In the genomic region with DNA sequence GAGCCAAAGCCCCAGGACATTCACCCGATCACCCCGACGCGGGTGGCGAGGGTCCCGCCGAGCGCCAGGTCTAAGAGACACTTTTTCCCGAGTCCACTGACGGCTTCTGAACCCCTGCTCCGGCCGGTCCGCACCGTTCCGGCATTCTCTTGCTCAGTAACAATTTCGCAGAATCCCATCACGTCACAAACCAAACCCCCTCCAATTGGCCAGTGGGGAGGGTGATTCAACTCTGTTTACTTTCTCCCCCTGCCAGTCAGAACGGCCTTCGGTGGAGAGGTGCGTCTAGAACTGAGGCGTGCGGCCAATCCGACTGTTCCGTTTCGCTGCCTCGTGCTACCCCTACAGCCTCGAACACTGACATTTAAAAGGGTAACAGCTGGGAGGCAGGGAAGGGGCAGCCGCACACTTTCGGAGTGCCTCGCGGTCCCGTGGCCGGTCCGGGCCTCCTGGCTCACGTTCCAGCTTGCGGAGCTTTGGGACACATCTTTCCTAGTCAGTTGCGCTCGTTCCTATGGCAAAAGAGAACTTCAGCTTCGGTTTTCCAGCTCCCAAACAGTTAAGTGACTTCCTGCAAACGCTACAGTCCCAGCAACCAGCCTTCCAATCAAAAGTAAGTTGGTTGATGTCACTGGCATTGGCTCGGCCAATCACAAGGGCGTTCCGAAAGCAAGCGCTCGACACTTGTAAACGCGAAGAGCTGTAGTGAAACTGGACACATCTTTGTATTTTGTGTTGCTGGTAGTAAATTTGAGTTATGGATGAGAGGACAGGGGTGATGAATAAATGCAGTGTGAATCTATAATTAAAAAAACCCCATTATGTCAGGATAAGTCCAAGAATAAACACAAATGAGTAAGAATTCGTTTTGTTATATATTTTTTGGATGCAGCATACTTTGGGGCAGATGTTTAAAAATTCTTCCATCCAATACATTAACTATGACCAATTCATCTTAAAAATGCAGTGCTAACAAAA, we compare ENCODE assay signal across 1 cellular context.
TF ChIP-seq lines count a peak whose summit lies in the region.

Gene KLF9, minus strand, starts transcription at position 860 of the 978 bp plus-strand sequence. CDS start 1,294 bp downstream, outside the sequence.

TF ChIP-seq in HepG2, 621 proteins besides CTCF, POLR2A, EP300 and RAD21 (continued from another document and continues in another):
- TF ChIP-seq PLSCR1 (CRISPR knock-in tag; IDR thresholded peaks at IDR 0.05; ENCODE audit: borderline replicate concordance) (no peak), MZF1 (CRISPR knock-in tag; IDR thresholded peaks at IDR 0.05; ENCODE audit: borderline replicate concordance) (no peak), ZNF432 (CRISPR knock-in tag; IDR thresholded peaks at IDR 0.05; ENCODE audit: borderline replicate concordance) (no peak), CAMTA2 (CRISPR knock-in tag; IDR thresholded peaks at IDR 0.05; ENCODE audit: borderline replicate concordance) (no peak), HES4 (CRISPR knock-in tag; IDR thresholded peaks at IDR 0.05; ENCODE audit: borderline replicate concordance) (no peak), CENPX (CRISPR knock-in tag; IDR thresholded peaks at IDR 0.05) (no peak), SALL1 (CRISPR knock-in tag; IDR thresholded peaks at IDR 0.05) (peak; percentile 93), IRF9 (CRISPR knock-in tag; IDR thresholded peaks at IDR 0.05; ENCODE audit: borderline replicate concordance) (peak; percentile 58; the same call in 1 of the 2 replicates), CENPT (CRISPR knock-in tag; IDR thresholded peaks at IDR 0.05; ENCODE audit: low read depth) (no peak), CCDC6 (CRISPR knock-in tag; IDR thresholded peaks at IDR 0.05) (peak; percentile 76; the same call in 1 of the 2 replicates), KAT8 (CRISPR knock-in tag; IDR thresholded peaks at IDR 0.05) (0 out of 2 replicates have a peak, but pooled peaks have one; percentile 56), ZNF674 (CRISPR knock-in tag; IDR thresholded peaks at IDR 0.05; ENCODE audit: low read depth) (no peak), SRF (IDR thresholded peaks at IDR 0.05; ENCODE audit: low read depth, low read length) (no peak), TCF7 (IDR thresholded peaks at IDR 0.05; ENCODE audit: low read depth) (no peak), ZNF253 (CRISPR knock-in tag; IDR thresholded peaks at IDR 0.05; ENCODE audit: borderline replicate concordance) (peak; percentile 81; the same call in 1 of the 2 replicates), ZNF138 (CRISPR knock-in tag; IDR thresholded peaks at IDR 0.05; ENCODE audit: low read depth) (0 out of 2 replicates have a peak, but pooled peaks have one; percentile 20), GTF3A (CRISPR knock-in tag; conservative IDR thresholded peaks at IDR 0.05) (no peak), ZNF746 (CRISPR knock-in tag; IDR thresholded peaks at IDR 0.05) (peak; percentile 81), ZNF660 (CRISPR knock-in tag; IDR thresholded peaks at IDR 0.05; ENCODE audit: borderline replicate concordance, low read depth) (no peak), KMT2A (CRISPR knock-in tag; IDR thresholded peaks at IDR 0.05) (0 out of 2 replicates have a peak, but pooled peaks have one; percentile 56), ZHX1 (CRISPR knock-in tag; IDR thresholded peaks at IDR 0.05; ENCODE audit: low read depth) (no peak; the same call in 1 of the 2 replicates), SYNCRIP (IDR thresholded peaks at IDR 0.05; ENCODE audit: insufficient read depth, low read depth, low read length) (no peak), POLR2AphosphoS2 (IDR thresholded peaks at IDR 0.05; ENCODE audit: low read depth, low read length) (no peak), RXRA (CRISPR knock-in tag; IDR thresholded peaks at IDR 0.05) (peak; percentile 88), RFX1 (IDR thresholded peaks at IDR 0.05) (peak; percentile 41; the same call in 1 of the 2 replicates), ZNF574 (CRISPR knock-in tag; IDR thresholded peaks at IDR 0.05) (peak; percentile 63), ZBTB8A (CRISPR knock-in tag; IDR thresholded peaks at IDR 0.05; ENCODE audit: borderline replicate concordance, low read depth) (no peak), TFAP4 (IDR thresholded peaks at IDR 0.05; ENCODE audit: borderline replicate concordance, low read depth) (peak; percentile 81; the same call in 1 of the 2 replicates), AGO1 (IDR thresholded peaks at IDR 0.05; ENCODE audit: low read depth, low read length, poor library complexity, severe bottlenecking) (no peak)
- TF ChIP-seq, protein P1, sequence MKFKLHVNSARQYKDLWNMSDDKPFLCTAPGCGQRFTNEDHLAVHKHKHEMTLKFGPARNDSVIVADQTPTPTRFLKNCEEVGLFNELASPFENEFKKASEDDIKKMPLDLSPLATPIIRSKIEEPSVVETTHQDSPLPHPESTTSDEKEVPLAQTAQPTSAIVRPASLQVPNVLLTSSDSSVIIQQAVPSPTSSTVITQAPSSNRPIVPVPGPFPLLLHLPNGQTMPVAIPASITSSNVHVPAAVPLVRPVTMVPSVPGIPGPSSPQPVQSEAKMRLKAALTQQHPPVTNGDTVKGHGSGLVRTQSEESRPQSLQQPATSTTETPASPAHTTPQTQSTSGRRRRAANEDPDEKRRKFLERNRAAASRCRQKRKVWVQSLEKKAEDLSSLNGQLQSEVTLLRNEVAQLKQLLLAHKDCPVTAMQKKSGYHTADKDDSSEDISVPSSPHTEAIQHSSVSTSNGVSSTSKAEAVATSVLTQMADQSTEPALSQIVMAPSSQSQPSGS (CRISPR knock-in tag; IDR thresholded peaks at IDR 0.05) = peak; percentile 93
- TF ChIP-seq, protein P2, sequence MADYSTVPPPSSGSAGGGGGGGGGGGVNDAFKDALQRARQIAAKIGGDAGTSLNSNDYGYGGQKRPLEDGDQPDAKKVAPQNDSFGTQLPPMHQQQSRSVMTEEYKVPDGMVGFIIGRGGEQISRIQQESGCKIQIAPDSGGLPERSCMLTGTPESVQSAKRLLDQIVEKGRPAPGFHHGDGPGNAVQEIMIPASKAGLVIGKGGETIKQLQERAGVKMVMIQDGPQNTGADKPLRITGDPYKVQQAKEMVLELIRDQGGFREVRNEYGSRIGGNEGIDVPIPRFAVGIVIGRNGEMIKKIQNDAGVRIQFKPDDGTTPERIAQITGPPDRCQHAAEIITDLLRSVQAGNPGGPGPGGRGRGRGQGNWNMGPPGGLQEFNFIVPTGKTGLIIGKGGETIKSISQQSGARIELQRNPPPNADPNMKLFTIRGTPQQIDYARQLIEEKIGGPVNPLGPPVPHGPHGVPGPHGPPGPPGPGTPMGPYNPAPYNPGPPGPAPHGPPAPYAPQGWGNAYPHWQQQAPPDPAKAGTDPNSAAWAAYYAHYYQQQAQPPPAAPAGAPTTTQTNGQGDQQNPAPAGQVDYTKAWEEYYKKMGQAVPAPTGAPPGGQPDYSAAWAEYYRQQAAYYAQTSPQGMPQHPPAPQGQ (CRISPR knock-in tag; IDR thresholded peaks at IDR 0.05; ENCODE audit: borderline replicate concordance) = no peak
- TF ChIP-seq, protein P3, sequence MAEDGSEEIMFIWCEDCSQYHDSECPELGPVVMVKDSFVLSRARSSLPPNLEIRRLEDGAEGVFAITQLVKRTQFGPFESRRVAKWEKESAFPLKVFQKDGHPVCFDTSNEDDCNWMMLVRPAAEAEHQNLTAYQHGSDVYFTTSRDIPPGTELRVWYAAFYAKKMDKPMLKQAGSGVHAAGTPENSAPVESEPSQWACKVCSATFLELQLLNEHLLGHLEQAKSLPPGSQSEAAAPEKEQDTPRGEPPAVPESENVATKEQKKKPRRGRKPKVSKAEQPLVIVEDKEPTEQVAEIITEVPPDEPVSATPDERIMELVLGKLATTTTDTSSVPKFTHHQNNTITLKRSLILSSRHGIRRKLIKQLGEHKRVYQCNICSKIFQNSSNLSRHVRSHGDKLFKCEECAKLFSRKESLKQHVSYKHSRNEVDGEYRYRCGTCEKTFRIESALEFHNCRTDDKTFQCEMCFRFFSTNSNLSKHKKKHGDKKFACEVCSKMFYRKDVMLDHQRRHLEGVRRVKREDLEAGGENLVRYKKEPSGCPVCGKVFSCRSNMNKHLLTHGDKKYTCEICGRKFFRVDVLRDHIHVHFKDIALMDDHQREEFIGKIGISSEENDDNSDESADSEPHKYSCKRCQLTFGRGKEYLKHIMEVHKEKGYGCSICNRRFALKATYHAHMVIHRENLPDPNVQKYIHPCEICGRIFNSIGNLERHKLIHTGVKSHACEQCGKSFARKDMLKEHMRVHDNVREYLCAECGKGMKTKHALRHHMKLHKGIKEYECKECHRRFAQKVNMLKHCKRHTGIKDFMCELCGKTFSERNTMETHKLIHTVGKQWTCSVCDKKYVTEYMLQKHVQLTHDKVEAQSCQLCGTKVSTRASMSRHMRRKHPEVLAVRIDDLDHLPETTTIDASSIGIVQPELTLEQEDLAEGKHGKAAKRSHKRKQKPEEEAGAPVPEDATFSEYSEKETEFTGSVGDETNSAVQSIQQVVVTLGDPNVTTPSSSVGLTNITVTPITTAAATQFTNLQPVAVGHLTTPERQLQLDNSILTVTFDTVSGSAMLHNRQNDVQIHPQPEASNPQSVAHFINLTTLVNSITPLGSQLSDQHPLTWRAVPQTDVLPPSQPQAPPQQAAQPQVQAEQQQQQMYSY (CRISPR knock-in tag; IDR thresholded peaks at IDR 0.05) = 0 out of 2 replicates have a peak, but pooled peaks have one; percentile 45
- TF ChIP-seq, protein P4, sequence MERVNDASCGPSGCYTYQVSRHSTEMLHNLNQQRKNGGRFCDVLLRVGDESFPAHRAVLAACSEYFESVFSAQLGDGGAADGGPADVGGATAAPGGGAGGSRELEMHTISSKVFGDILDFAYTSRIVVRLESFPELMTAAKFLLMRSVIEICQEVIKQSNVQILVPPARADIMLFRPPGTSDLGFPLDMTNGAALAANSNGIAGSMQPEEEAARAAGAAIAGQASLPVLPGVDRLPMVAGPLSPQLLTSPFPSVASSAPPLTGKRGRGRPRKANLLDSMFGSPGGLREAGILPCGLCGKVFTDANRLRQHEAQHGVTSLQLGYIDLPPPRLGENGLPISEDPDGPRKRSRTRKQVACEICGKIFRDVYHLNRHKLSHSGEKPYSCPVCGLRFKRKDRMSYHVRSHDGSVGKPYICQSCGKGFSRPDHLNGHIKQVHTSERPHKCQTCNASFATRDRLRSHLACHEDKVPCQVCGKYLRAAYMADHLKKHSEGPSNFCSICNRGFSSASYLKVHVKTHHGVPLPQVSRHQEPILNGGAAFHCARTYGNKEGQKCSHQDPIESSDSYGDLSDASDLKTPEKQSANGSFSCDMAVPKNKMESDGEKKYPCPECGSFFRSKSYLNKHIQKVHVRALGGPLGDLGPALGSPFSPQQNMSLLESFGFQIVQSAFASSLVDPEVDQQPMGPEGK (CRISPR knock-in tag; IDR thresholded peaks at IDR 0.05) = peak; percentile 64
- TF ChIP-seq, protein P5, sequence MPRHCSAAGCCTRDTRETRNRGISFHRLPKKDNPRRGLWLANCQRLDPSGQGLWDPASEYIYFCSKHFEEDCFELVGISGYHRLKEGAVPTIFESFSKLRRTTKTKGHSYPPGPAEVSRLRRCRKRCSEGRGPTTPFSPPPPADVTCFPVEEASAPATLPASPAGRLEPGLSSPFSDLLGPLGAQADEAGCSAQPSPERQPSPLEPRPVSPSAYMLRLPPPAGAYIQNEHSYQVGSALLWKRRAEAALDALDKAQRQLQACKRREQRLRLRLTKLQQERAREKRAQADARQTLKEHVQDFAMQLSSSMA (CRISPR knock-in tag; IDR thresholded peaks at IDR 0.05) = 0 out of 2 replicates have a peak, but pooled peaks have one; percentile 75
